8 cellular contexts compared by ENCODE assay signal in the genomic region with DNA sequence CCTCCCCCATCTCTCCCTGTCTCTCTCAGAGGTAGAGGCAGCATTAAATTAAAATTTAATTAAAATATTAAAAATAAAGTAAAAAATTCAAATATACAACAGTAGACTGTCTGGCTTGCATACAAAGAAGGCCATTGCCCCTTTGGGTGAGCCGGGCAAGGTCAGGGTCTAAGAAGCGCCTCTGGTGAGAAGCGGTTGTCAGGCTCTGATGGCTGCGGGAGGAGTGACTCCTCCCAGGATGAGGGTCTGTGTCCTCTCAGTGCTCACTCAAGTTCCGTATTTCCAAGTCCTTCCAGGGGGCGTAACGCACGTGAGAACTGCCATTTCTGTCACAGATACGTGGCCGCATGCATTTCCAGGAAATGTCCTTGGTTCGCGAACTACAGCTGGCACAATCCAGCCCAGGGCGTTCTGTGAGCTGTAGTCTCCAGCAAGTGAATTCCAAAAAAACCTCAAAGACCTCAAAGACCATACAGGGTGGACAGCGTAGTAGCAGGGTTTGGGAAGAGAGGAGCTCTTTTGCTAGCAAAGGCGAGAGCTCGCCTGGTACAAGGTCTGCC. TPM values are rescaled to one million over a fixed set of nuclear protein-coding genes. Genes with fewer than 3 reads are reported as not detected.
DNase-seq lines count a peak whose midpoint lies in the region; ATAC-seq lines count a peak whose summit lies in the region.

No MANE protein-coding gene starts in this region.

- in situ Hi-C loops in KBM-7 (cut with MboI; ENCODE audit: low pct_unique_long_range_greater_than_20kb, low sequenced_read_pairs), result no loop called here

- intact Hi-C loops in left cardiac atrium (cut with DNase I), result loop anchor here in 1 of 2 donors (5.0 kb wide), 1 partner anchor 56 kb away; a partner anchor contains a TSS

- ATAC-seq in GM21576 (IDR thresholded peaks at IDR 0.05; ENCODE audit: unreplicated experiment) (peak; percentile 5), left cardiac atrium (peak; percentile 15 to 32)

- H3K4me1 Mint-ChIP-seq in activated CD4-positive, alpha-beta memory T cell treated with anti-CD3 and anti-CD28 coated beads, Interleukin-2, amount 10 ng/mL, durations not matched to agents 7 days and 5 days, result peaks cover 26% of the 10 kb centered on the region

- peaks cover 15% of the 10 kb centered on the region for H3K36me3 Mint-ChIP-seq in activated CD4-positive, alpha-beta memory T cell treated with anti-CD3 and anti-CD28 coated beads, Interleukin-2, amount 10 ng/mL, durations not matched to agents 7 days and 5 days (ENCODE audit: low read depth)

- CTCF ChIA-PET in activated CD4-positive, alpha-beta memory T cell treated with anti-CD3 and anti-CD28 coated beads, Interleukin-2, amount 10 ng/mL, durations not matched to agents 7 days and 5 days (lab: Charles Lee), result interaction anchor here (1.6 to 2.5 kb wide), 2 partner anchors 21 to 56 kb away, joined by 3 to 11 read pairs; a partner anchor contains a TSS

- peak overlapping the region; percentile 90 for H3K27ac Mint-ChIP-seq in activated CD4-positive, alpha-beta memory T cell treated with anti-CD3 and anti-CD28 coated beads, Interleukin-2, amount 10 ng/mL, durations not matched to agents 7 days and 5 days

- no peaks in the 10 kb centered on the region for H3K27me3 Mint-ChIP-seq in activated CD4-positive, alpha-beta memory T cell treated with anti-CD3 and anti-CD28 coated beads, Interleukin-2, amount 10 ng/mL, durations not matched to agents 7 days and 5 days

- POLR2A ChIA-PET in activated CD4-positive, alpha-beta memory T cell treated with anti-CD3 and anti-CD28 coated beads, Interleukin-2, amount 10 ng/mL, durations not matched to agents 7 days and 5 days (lab: Charles Lee), result interaction anchor here (0.7 to 1.9 kb wide), 2 partner anchors 39 to 56 kb away, joined by 3 to 21 read pairs; a partner anchor contains a TSS

- peak overlapping the region; percentile 89 for H3K4me3 Mint-ChIP-seq in activated CD4-positive, alpha-beta memory T cell treated with anti-CD3 and anti-CD28 coated beads, Interleukin-2, amount 10 ng/mL, durations not matched to agents 7 days and 5 days

- DNase-seq in NCI-H1417 (lab: John Stamatoyannopoulos, UW) (peak in 2 of 3 experiments; percentile 73 to 86), NCI-H1417 treated with DMSO at 0.1 percent for 48 hours (lab: John Stamatoyannopoulos, UW) (no peak), KBM-7 (peak; percentile 90), left cardiac atrium (peak; percentile 72), skeletal muscle cell (ENCODE audit: low read depth) (no peak), NCI-H2107 treated with DMSO at 0.1 percent for 48 hours (lab: John Stamatoyannopoulos, UW; ENCODE audit: unreplicated experiment) (no peak)
- DNase-seq in activated CD4-positive, alpha-beta memory T cell treated with anti-CD3 and anti-CD28 coated beads, Interleukin-2, amount 10 ng/mL, durations not matched to agents 7 days and 5 days, result no peak

- peaks cover 11% of the 10 kb centered on the region for H3K9me3 Mint-ChIP-seq in activated CD4-positive, alpha-beta memory T cell treated with anti-CD3 and anti-CD28 coated beads, Interleukin-2, amount 10 ng/mL, durations not matched to agents 7 days and 5 days

- peak overlapping the region; percentile 50 for H3K4me3 ChIP-seq in skeletal muscle cell (ENCODE audit: low read depth, low read length)

RNA-seq across cellular contexts. Expression of a gene that starts 0.7 kb away (rescaled TPM):
- total RNA-seq in activated CD4-positive, alpha-beta memory T cell treated with anti-CD3 and anti-CD28 coated beads, Interleukin-2, amount 10 ng/mL, durations not matched to agents 7 days and 5 days, result 1 to 10 TPM; 4.2 to 4.7 TPM
- total RNA-seq in left cardiac atrium, result 10 to 100 TPM; 17.1 to 19.9 TPM

RNA-seq across cellular contexts. Expression of a gene that starts 39.7 kb away (rescaled TPM):
- total RNA-seq in activated CD4-positive, alpha-beta memory T cell treated with anti-CD3 and anti-CD28 coated beads, Interleukin-2, amount 10 ng/mL, durations not matched to agents 7 days and 5 days, result 1 to 10 TPM; 4.1 to 4.9 TPM
- total RNA-seq in left cardiac atrium, result 1 to 10 TPM; 3.3 to 3.7 TPM

RNA-seq across cellular contexts. Expression of a gene that starts 55.9 kb away (rescaled TPM):
- total RNA-seq in activated CD4-positive, alpha-beta memory T cell treated with anti-CD3 and anti-CD28 coated beads, Interleukin-2, amount 10 ng/mL, durations not matched to agents 7 days and 5 days, result 10 to 100 TPM; 18.4 to 20.3 TPM
- total RNA-seq in left cardiac atrium, result 10 to 100 TPM; 25.3 to 30.7 TPM

RNA-seq across cellular contexts. Expression of a gene that starts 56.4 kb away (rescaled TPM):
- total RNA-seq in activated CD4-positive, alpha-beta memory T cell treated with anti-CD3 and anti-CD28 coated beads, Interleukin-2, amount 10 ng/mL, durations not matched to agents 7 days and 5 days, result under 1 TPM; 0.40 to 0.58 TPM
- under 1 TPM; 0.52 to 0.65 TPM for total RNA-seq in left cardiac atrium

Comparison
In these comparisons a context has a peak if more than half of its experiments do, and no peak if none do; other contexts are left out.
1. DNase-seq: peak in NCI-H1417 (2 of 3), KBM-7 (single experiment) and left cardiac atrium (single experiment); none in NCI-H1417 treated with DMSO at 0.1 percent for 48 hours (single experiment), activated CD4-positive, alpha-beta memory T cell treated with anti-CD3 and anti-CD28 coated beads, Interleukin-2, amount 10 ng/mL, durations not matched to agents 7 days and 5 days (single experiment), skeletal muscle cell (single experiment) and NCI-H2107 treated with DMSO at 0.1 percent for 48 hours (single experiment).